Comparison of ENCODE assay signal across 31 cellular contexts in the genomic region with DNA sequence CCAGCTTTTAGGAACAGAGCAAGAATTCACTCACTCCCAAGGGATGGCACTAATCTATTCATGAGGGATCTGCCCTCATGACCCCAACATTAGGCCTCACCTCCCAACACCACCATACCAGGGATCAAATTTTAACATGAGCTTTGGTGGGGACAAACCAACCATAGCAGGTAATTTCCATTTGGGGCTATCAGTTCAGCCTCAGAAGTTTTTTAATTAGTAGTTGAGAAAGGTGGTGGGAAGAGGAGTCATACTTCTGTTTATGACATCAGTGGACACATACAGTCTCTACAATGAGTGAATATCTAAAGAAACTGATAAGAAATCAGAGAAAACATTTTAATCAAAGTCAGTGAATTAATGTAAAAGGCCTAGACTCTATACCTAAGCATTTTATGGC. TPM values are rescaled to one million over a fixed set of nuclear protein-coding genes. Genes with fewer than 3 reads are reported as not detected.
DNase-seq lines count a peak whose midpoint lies in the region; ATAC-seq and TF ChIP-seq lines count a peak whose summit lies in the region.
"Had no signal": no experiment of that assay in that cellular context is flagged by ENCODE, and none has a peak within 500 bp of the region (broad histone marks: within the 10 kb centered on the region; RNA-seq: fewer than 3 reads in every experiment).

No MANE protein-coding gene starts in this region.

- H3K4me3 Mint-ChIP-seq in T-helper 1 cell treated with Interleukin-12 subunit alpha and Interleukin-12 subunit beta and Interleukin-4 antibody, amounts not matched to agents 30 μg/mL and 1 μg/mL, for 36 hours, result no peak overlapping the region
- no peak overlapping the region for H3K4me3 Mint-ChIP-seq in activated naive CD4-positive, alpha-beta T cell treated with anti-CD3 and anti-CD28 coated beads, Interleukin-2, amount 10 ng/mL, durations not matched to agents 7 days and 5 days
- H3K4me3 Mint-ChIP-seq in immature natural killer cell, result no peak overlapping the region
- no peak overlapping the region for H3K4me3 Mint-ChIP-seq in stimulated activated naive B cell treated with anti-CD40 and anti-IgM and Interleukin-4, amounts not matched to agents 10 μg/mL and 1 μg/mL and 100 μg/mL, for 72 hours
- H3K4me3 Mint-ChIP-seq: GM23338 had no signal

- H3K4me1 Mint-ChIP-seq in T-helper 1 cell treated with Interleukin-12 subunit alpha and Interleukin-12 subunit beta and Interleukin-4 antibody, amounts not matched to agents 30 μg/mL and 1 μg/mL, for 36 hours (ENCODE audit: low read depth), result peaks cover 2% of the 10 kb centered on the region
- no peaks in the 10 kb centered on the region for H3K4me1 Mint-ChIP-seq in activated naive CD4-positive, alpha-beta T cell treated with anti-CD3 and anti-CD28 coated beads, Interleukin-2, amount 10 ng/mL, durations not matched to agents 7 days and 5 days
- H3K4me1 Mint-ChIP-seq in immature natural killer cell, result peaks cover 0 to 14% of the 10 kb centered on the region in 2 donors
- H3K4me1 Mint-ChIP-seq in stimulated activated naive B cell treated with anti-CD40 and anti-IgM and Interleukin-4, amounts not matched to agents 10 μg/mL and 1 μg/mL and 100 μg/mL, for 72 hours, result peaks cover 7 to 9% of the 10 kb centered on the region in 2 donors
- H3K4me1 Mint-ChIP-seq: GM23338 had no signal

- peaks cover 41% of the 10 kb centered on the region for H3K36me3 Mint-ChIP-seq in T-helper 1 cell treated with Interleukin-12 subunit alpha and Interleukin-12 subunit beta and Interleukin-4 antibody, amounts not matched to agents 30 μg/mL and 1 μg/mL, for 36 hours (ENCODE audit: low read depth)
- peaks cover 18 to 22% of the 10 kb centered on the region in 2 donors for H3K36me3 Mint-ChIP-seq in activated naive CD4-positive, alpha-beta T cell treated with anti-CD3 and anti-CD28 coated beads, Interleukin-2, amount 50 U/mL, for 72 hours
- H3K36me3 Mint-ChIP-seq in activated naive CD4-positive, alpha-beta T cell treated with anti-CD3 and anti-CD28 coated beads, Interleukin-2, amount 10 ng/mL, durations not matched to agents 7 days and 5 days, result peaks cover 56% of the 10 kb centered on the region
- H3K36me3 Mint-ChIP-seq in immature natural killer cell, result peaks cover 24 to 34% (median 25%) of the 10 kb centered on the region in 3 donors
- peaks cover 30 to 40% of the 10 kb centered on the region in 2 donors for H3K36me3 Mint-ChIP-seq in stimulated activated naive B cell treated with anti-CD40 and anti-IgM and Interleukin-4, amounts not matched to agents 10 μg/mL and 1 μg/mL and 100 μg/mL, for 72 hours

- TF ChIP-seq EP300 in gastroesophageal sphincter (IDR thresholded peaks at IDR 0.05), result no peak

- no peaks in the 10 kb centered on the region for H3K4me1 ChIP-seq in gastroesophageal sphincter
- H3K4me1 ChIP-seq: ascending aorta, esophagus squamous epithelium, psoas muscle, sigmoid colon, SJCRH30, stomach, thyroid gland had no signal

- H3K4me3 ChIP-seq in gastroesophageal sphincter, result no peak overlapping the region
- H3K4me3 ChIP-seq: ascending aorta, cardiac muscle cell, coronary artery, esophagus squamous epithelium, GM23338, psoas muscle, sigmoid colon, SJCRH30, stomach, thyroid gland had no signal

- H3K27ac ChIP-seq in gastroesophageal sphincter, result no peak overlapping the region
- H3K27ac ChIP-seq: 22Rv1, ascending aorta, coronary artery, esophagus squamous epithelium, KMS-11, psoas muscle, sigmoid colon, SJCRH30, stomach, thyroid gland had no signal

- no peaks in the 10 kb centered on the region for H3K27me3 ChIP-seq in gastroesophageal sphincter
- H3K27me3 ChIP-seq: ascending aorta, cardiac muscle cell, esophagus squamous epithelium, sigmoid colon, SJCRH30, stomach, thyroid gland had no signal

- H3K36me3 ChIP-seq in gastroesophageal sphincter, result peaks cover 7 to 92% of the 10 kb centered on the region in 2 donors

- DNase-seq in T-helper 1 cell (no peak), immature natural killer cell (no peak), NAMALWA (ENCODE audit: low spot score) (no peak)
- DNase-seq in activated naive CD4-positive, alpha-beta T cell treated with anti-CD3 and anti-CD28 coated beads, Interleukin-2, amount 50 U/mL, for 72 hours (ENCODE audit: low spot score in 2 of 2), result no peak
- DNase-seq in activated naive CD4-positive, alpha-beta T cell treated with anti-CD3 and anti-CD28 coated beads, Interleukin-2, amount 10 ng/mL, durations not matched to agents 7 days and 5 days, result no peak
- no peak for DNase-seq in stimulated activated naive B cell treated with anti-CD40 and anti-IgM and Interleukin-4, amounts not matched to agents 10 μg/mL and 1 μg/mL and 100 μg/mL, for 72 hours
- DNase-seq: activated CD4-positive, alpha-beta T cell treated with anti-CD3 and anti-CD28 coated beads for 4 hours; activated naive CD4-positive, alpha-beta T cell; EL; esophagus squamous epithelium; foreskin melanocyte; left cardiac atrium; MM.1S; NCI-H1417 treated with DMSO at 0.1 percent for 48 hours; NCI-H2081 treated with DMSO at 0.1 percent for 48 hours; NCI-H748 treated with DMSO at 0.1 percent for 48 hours; nucleus accumbens; psoas muscle; sigmoid colon; SJCRH30; stimulated activated CD4-positive, alpha-beta T cell treated with anti-CD3 and anti-CD28 coated beads, Interleukin-15, amount 100 ng/mL, for 24 hours; stomach; thyroid gland had no signal

- TF ChIP-seq CTCF in gastroesophageal sphincter (IDR thresholded peaks at IDR 0.05), result no peak

- no peaks in the 10 kb centered on the region for H3K9me3 ChIP-seq in gastroesophageal sphincter
- H3K9me3 ChIP-seq: ascending aorta, esophagus squamous epithelium, psoas muscle, sigmoid colon, SJCRH30, stomach, thyroid gland had no signal

- ATAC-seq in activated naive CD4-positive, alpha-beta T cell treated with anti-CD3 and anti-CD28 coated beads, Interleukin-2, amount 50 U/mL, for 72 hours, result no peak
- no peak for ATAC-seq in stimulated activated naive B cell treated with anti-CD40 and anti-IgM and Interleukin-4, amounts not matched to agents 10 μg/mL and 1 μg/mL and 100 μg/mL, for 72 hours (replicated peaks)
- no peak for ATAC-seq in gastroesophageal sphincter
- ATAC-seq: GM23338, left cardiac atrium, psoas muscle had no signal

- H3K9me3 Mint-ChIP-seq in T-helper 1 cell treated with Interleukin-12 subunit alpha and Interleukin-12 subunit beta and Interleukin-4 antibody, amounts not matched to agents 30 μg/mL and 1 μg/mL, for 36 hours, result no peaks in the 10 kb centered on the region
- H3K9me3 Mint-ChIP-seq in activated naive CD4-positive, alpha-beta T cell treated with anti-CD3 and anti-CD28 coated beads, Interleukin-2, amount 50 U/mL, for 72 hours, result no peaks in the 10 kb centered on the region
- no peaks in the 10 kb centered on the region for H3K9me3 Mint-ChIP-seq in activated naive CD4-positive, alpha-beta T cell treated with anti-CD3 and anti-CD28 coated beads, Interleukin-2, amount 10 ng/mL, durations not matched to agents 7 days and 5 days
- H3K9me3 Mint-ChIP-seq in immature natural killer cell, result no peaks in the 10 kb centered on the region
- H3K9me3 Mint-ChIP-seq in stimulated activated naive B cell treated with anti-CD40 and anti-IgM and Interleukin-4, amounts not matched to agents 10 μg/mL and 1 μg/mL and 100 μg/mL, for 72 hours, result no peaks in the 10 kb centered on the region
- H3K9me3 Mint-ChIP-seq: GM23338 had no signal

- H3K27ac Mint-ChIP-seq in T-helper 1 cell treated with Interleukin-12 subunit alpha and Interleukin-12 subunit beta and Interleukin-4 antibody, amounts not matched to agents 30 μg/mL and 1 μg/mL, for 36 hours, result peak overlapping the region; percentile 26
- peak overlapping the region; percentile 20 to 31 for H3K27ac Mint-ChIP-seq in activated naive CD4-positive, alpha-beta T cell treated with anti-CD3 and anti-CD28 coated beads, Interleukin-2, amount 50 U/mL, for 72 hours
- no peak overlapping the region for H3K27ac Mint-ChIP-seq in activated naive CD4-positive, alpha-beta T cell treated with anti-CD3 and anti-CD28 coated beads, Interleukin-2, amount 10 ng/mL, durations not matched to agents 7 days and 5 days
- H3K27ac Mint-ChIP-seq in immature natural killer cell, result peak overlapping the region; percentile 15 to 44 (median 38)
- peak overlapping the region; percentile 44 for H3K27ac Mint-ChIP-seq in stimulated activated naive B cell treated with anti-CD40 and anti-IgM and Interleukin-4, amounts not matched to agents 10 μg/mL and 1 μg/mL and 100 μg/mL, for 72 hours
- H3K27ac Mint-ChIP-seq: GM23338 had no signal

- no peak for TF ChIP-seq POLR2A in gastroesophageal sphincter (IDR thresholded peaks at IDR 0.05)

- CTCF ChIA-PET in activated naive CD4-positive, alpha-beta T cell treated with anti-CD3 and anti-CD28 coated beads, Interleukin-2, amount 10 ng/mL, durations not matched to agents 7 days and 5 days (lab: Charles Lee), result no interaction called here

- no peaks in the 10 kb centered on the region for H3K27me3 Mint-ChIP-seq in T-helper 1 cell treated with Interleukin-12 subunit alpha and Interleukin-12 subunit beta and Interleukin-4 antibody, amounts not matched to agents 30 μg/mL and 1 μg/mL, for 36 hours (ENCODE audit: low read depth)
- no peaks in the 10 kb centered on the region for H3K27me3 Mint-ChIP-seq in activated naive CD4-positive, alpha-beta T cell treated with anti-CD3 and anti-CD28 coated beads, Interleukin-2, amount 10 ng/mL, durations not matched to agents 7 days and 5 days
- H3K27me3 Mint-ChIP-seq in immature natural killer cell (ENCODE audit: low read depth in 3 of 3), result peaks cover 0 to 4% (median 0%) of the 10 kb centered on the region in 3 donors
- H3K27me3 Mint-ChIP-seq in stimulated activated naive B cell treated with anti-CD40 and anti-IgM and Interleukin-4, amounts not matched to agents 10 μg/mL and 1 μg/mL and 100 μg/mL, for 72 hours, result no peaks in the 10 kb centered on the region

RNA-seq across cellular contexts. Expression of a gene that starts 59.6 kb away (rescaled TPM):
- 10 to 100 TPM; 13.0 to 24.4 TPM for total RNA-seq in activated naive CD4-positive, alpha-beta T cell treated with anti-CD3 and anti-CD28 coated beads, Interleukin-2, amount 50 U/mL, for 72 hours
- 1 to 10 TPM; 3.4 to 9.3 (median 4.4) TPM for polyA plus RNA-seq in immature natural killer cell
- 10 to 100 TPM; 11.2 to 20.9 (median 17.0) TPM for total RNA-seq in gastroesophageal sphincter
